In the genomic region with DNA sequence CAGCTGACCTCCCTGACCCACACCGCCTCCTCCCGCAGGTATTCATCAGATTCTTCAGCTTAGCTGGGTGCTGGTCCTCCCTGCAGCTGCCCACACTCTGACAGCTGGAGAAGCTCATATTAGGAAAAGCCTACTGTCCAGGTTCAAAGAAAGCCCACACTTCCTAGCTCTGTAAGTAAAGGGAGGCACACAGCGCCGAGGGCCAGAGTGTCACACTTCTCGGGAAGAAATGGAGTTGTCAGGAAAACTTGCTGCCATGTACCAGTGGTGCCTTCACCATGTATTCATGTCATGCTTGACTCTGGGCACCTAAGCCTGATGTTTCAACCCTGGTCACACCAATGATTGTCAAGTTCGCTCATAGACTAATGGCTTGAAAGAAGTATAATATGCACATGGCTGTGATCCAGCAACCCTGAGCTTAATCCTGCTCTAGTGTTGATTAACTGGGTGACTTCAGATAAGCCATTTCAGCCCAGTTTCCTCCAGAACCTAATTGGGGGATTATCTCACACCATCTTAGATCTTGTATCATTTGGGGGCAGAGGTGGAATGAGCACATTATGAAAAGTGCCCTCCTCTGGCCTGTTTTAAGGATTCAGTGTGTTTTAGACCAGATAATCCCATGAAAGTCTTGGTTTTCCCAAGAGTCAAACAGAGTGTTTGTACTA, we compare ENCODE assay signal across 15 cellular contexts.
"Had no signal": no experiment of that assay in that cellular context is flagged by ENCODE, and none has a peak within 500 bp of the region (broad histone marks: within the 10 kb centered on the region; RNA-seq: fewer than 3 reads in every experiment).

No MANE protein-coding gene starts in this region.

- FAIRE-seq: kidney, small intestine had no signal

- H3K4me3 Mint-ChIP-seq: naive thymus-derived CD4-positive, alpha-beta T cell had no signal

- H3K27ac Mint-ChIP-seq: naive thymus-derived CD4-positive, alpha-beta T cell had no signal

- DNase-seq: colonic mucosa; esophagus squamous epithelium; foreskin fibroblast; kidney; left cardiac atrium; left ventricle myocardium superior; mesenchymal stem cell; naive thymus-derived CD4-positive, alpha-beta T cell; right cardiac atrium; small intestine; stimulated activated CD4-positive, alpha-beta T cell treated with anti-CD3 and anti-CD28 coated beads, Interleukin-12 subunit alpha, Interleukin-12 subunit beta, amount 100 ng/mL, for 4 hours; stimulated activated naive CD4-positive, alpha-beta T cell; stomach; substantia nigra; transverse colon had no signal

- ATAC-seq: left ventricle myocardium superior; naive thymus-derived CD4-positive, alpha-beta T cell; right cardiac atrium had no signal

- H3K9me3 Mint-ChIP-seq: naive thymus-derived CD4-positive, alpha-beta T cell had no signal

- H3K36me3 Mint-ChIP-seq: naive thymus-derived CD4-positive, alpha-beta T cell had no signal
